Comparison of ENCODE assay signal across 8 cellular contexts in the genomic region with DNA sequence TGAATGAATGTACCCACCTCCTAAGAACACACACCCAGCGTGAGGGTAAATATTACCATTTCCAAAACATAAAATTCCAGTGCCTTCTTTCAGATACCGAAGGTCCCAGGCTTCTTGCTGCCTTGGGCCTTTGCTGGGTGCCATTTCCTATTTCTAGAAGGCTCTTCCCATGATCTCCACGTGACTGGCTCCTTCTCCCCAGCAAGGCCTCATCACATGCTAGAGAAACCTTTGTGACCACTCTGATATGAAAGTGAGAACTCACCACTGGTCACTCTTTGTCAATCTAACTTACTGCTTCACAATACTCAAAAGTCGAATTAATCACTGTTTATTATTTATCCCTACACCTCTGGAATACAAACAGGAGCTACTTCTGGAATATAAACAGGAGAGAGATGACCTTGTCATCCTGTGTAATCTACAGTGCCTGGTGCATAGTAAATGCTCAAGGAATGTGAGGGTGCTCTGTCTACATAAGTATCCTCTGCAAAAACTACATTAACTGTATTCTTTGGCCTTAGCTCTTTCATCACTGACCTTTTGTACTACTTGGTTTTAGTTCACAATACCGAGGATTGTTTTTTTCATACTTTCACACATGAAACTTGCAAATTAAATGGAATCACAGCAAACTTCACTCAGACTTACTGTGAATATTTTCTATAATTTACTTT. TPM values are rescaled to one million over a fixed set of nuclear protein-coding genes. Genes with fewer than 3 reads are reported as not detected.
DNase-seq lines count a peak whose midpoint lies in the region; ATAC-seq, FAIRE-seq and TF ChIP-seq lines count a peak whose summit lies in the region.

No MANE protein-coding gene starts in this region.

- DNase-seq in cardiac muscle cell (ENCODE audit: low read depth in 1 of 2, low spot score in 1 of 2) (peak in 1 of 2 donors; percentile 22), left ventricle myocardium superior (no peak), HepG2 (ENCODE audit: low spot score) (peak; percentile 52), type B pancreatic cell (ENCODE audit: extremely low spot score, unreplicated experiment) (no peak), cerebellum (ENCODE audit: low spot score) (no peak), DMS79 (lab: John Stamatoyannopoulos, UW) (no peak)

- H3K4me3 Mint-ChIP-seq in activated naive CD8-positive, alpha-beta T cell = peak overlapping the region; percentile 94
- H3K4me3 Mint-ChIP-seq in type B pancreatic cell = peak overlapping the region; percentile 87

- H3K36me3 ChIP-seq in cardiac muscle cell (no peaks in the 10 kb centered on the region), HepG2 (replicated peaks in 1 of 2; ENCODE audit: control insufficient read depth in 1 of 2, insufficient read depth in 2 of 2, low read length in 2 of 2) (peaks cover 0 to 5% of the 10 kb centered on the region in 2 experiments; a peak in 3 of 5 replicates)

- CTCF ChIA-PET in HepG2 (lab: Yijun Ruan, JAX; ENCODE audit: low intra/inter-chr PET ratio, low total read pairs) = no interaction called here

- H4K20me1 ChIP-seq in HepG2 (ENCODE audit: insufficient read depth, low read length) = peaks cover 14% of the 10 kb centered on the region

- H3K27ac ChIP-seq in cardiac muscle cell = no peak overlapping the region
- H3K27ac ChIP-seq in HepG2 (ENCODE audit: extremely low read length, insufficient read depth, low read length) = peak overlapping the region; percentile 66

- no peak for ATAC-seq in left ventricle myocardium superior
- ATAC-seq in HepG2 = peak; percentile 10; the same call in 1 of the 3 replicates
- no peak for ATAC-seq in GM18511 (IDR thresholded peaks at IDR 0.05; ENCODE audit: unreplicated experiment)

- H3K27me3 ChIP-seq in cardiac muscle cell = no peaks in the 10 kb centered on the region
- no peaks in the 10 kb centered on the region for H3K27me3 ChIP-seq in HepG2 (ENCODE audit: control insufficient read depth in 1 of 2, insufficient read depth in 2 of 2, low read length in 2 of 2)

- H3K27me3 Mint-ChIP-seq in activated naive CD8-positive, alpha-beta T cell = no peaks in the 10 kb centered on the region
- peaks cover 9% of the 10 kb centered on the region for H3K27me3 Mint-ChIP-seq in type B pancreatic cell

- no peak overlapping the region for H3K27ac Mint-ChIP-seq in activated naive CD8-positive, alpha-beta T cell
- H3K27ac Mint-ChIP-seq in type B pancreatic cell = peak overlapping the region; percentile 36

- H3K4me3 ChIP-seq in cardiac muscle cell = peak overlapping the region; percentile 65
- peak overlapping the region; percentile 82 to 89 (median 88); a peak in 5 of 6 replicates for H3K4me3 ChIP-seq in HepG2 (replicated peaks in 1 of 3; ENCODE audit: insufficient read depth in 1 of 3, low read depth in 2 of 3, low read length in 3 of 3)

- H3K9me3 ChIP-seq in cardiac muscle cell (ENCODE audit: low read depth) (no peaks in the 10 kb centered on the region), HepG2 (ENCODE audit: low read length) (no peaks in the 10 kb centered on the region)

- TF ChIP-seq CTCF in cardiac muscle cell (IDR thresholded peaks at IDR 0.05; ENCODE audit: low read depth, low read length) (no peak), HepG2 (CRISPR knock-in tag; IDR thresholded peaks at IDR 0.05) (no peak), type B pancreatic cell (conservative IDR thresholded peaks at IDR 0.05) (no peak)

- H3K9ac ChIP-seq in HepG2 (ENCODE audit: insufficient read depth, low read depth, low read length) = peak overlapping the region; percentile 76; the same call in 1 of the 2 replicates

- TF ChIP-seq EP300 in HepG2 (IDR thresholded peaks at IDR 0.05; ENCODE audit: low read depth in 2 of 2, low read length in 2 of 2) (no peak), HepG2 (CRISPR knock-in tag; IDR thresholded peaks at IDR 0.05; ENCODE audit: borderline replicate concordance) (no peak)

- TF ChIP-seq POLR2A in HepG2 (IDR thresholded peaks at IDR 0.05; ENCODE audit: insufficient read depth in 1 of 2, low read depth in 2 of 2, low read length in 2 of 2) = no peak

- WGBS in HepG2 (ENCODE audit: low lambda C conversion rate) = 18% methylated on average over 5 of the region's 5 CpGs

- H3K4me1 ChIP-seq in cardiac muscle cell (ENCODE audit: low read depth) = peaks cover 14% of the 10 kb centered on the region
- H3K4me1 ChIP-seq in HepG2 (ENCODE audit: insufficient read depth, low read length) = peaks cover 28% of the 10 kb centered on the region

- no peak for FAIRE-seq in HepG2 (lab: Jason Lieb, UNC)

- TF ChIP-seq RAD21 in HepG2 (CRISPR knock-in tag; IDR thresholded peaks at IDR 0.05) = no peak

- H3K36me3 Mint-ChIP-seq in activated naive CD8-positive, alpha-beta T cell = peaks cover 16% of the 10 kb centered on the region
- H3K36me3 Mint-ChIP-seq in type B pancreatic cell = peaks cover 16% of the 10 kb centered on the region

- in situ Hi-C loops in HepG2 (cut with HindIII; ENCODE audit: extremely low pct_ligation_motif_present, low pct_unique_long_range_greater_than_20kb) = no loop called here

- POLR2A ChIA-PET in HepG2 (lab: Yijun Ruan, JAX) = no interaction called here

- peak overlapping the region; percentile 92 for H3K4me2 ChIP-seq in HepG2 (ENCODE audit: low read depth, low read length)

- peaks cover 43% of the 10 kb centered on the region for H3K4me1 Mint-ChIP-seq in activated naive CD8-positive, alpha-beta T cell (ENCODE audit: low read depth)
- H3K4me1 Mint-ChIP-seq in type B pancreatic cell (ENCODE audit: unreplicated experiment) = peaks cover 18% of the 10 kb centered on the region

- H3K9me3 Mint-ChIP-seq in activated naive CD8-positive, alpha-beta T cell (ENCODE audit: low read depth) = no peaks in the 10 kb centered on the region
- H3K9me3 Mint-ChIP-seq in type B pancreatic cell = peaks cover 6% of the 10 kb centered on the region

- no TSS peak for BruUV-seq in HepG2 (replicated peaks; lab: Mats Ljungman, UMichigan)

- peaks cover 49% of the 10 kb centered on the region for H3K79me2 ChIP-seq in HepG2 (ENCODE audit: insufficient read depth, low read length)

- H2AFZ ChIP-seq in HepG2 (ENCODE audit: low read length) = no peak overlapping the region

- intact Hi-C loops in left ventricle myocardium superior (cut with micrococcal nuclease) = no loop called here
- intact Hi-C loops in HepG2 (cut with micrococcal nuclease; ENCODE audit: unreplicated experiment) = loop anchor here (5.0 to 10.0 kb wide), 3 partner anchors 301 to 1441 kb away; partner anchors contain the start of genes RPS12 and TBPL1

RNA-seq across cellular contexts. Expression of gene STX7, which starts 1.6 kb away (rescaled TPM):
- total RNA-seq in cardiac muscle cell (25.3 and 37.2 TPM in 2 replicates), left ventricle myocardium superior (59.0 TPM), HepG2 (2016; rRNA removed; fragmentation: Illumina TruSeq; extraction: Trizol) (34.7 and 40.6 TPM in 2 replicates), type B pancreatic cell (ENCODE audit: low replicate concordance) (36.6 and 50.2 TPM in 2 replicates), cerebellum (54.6 TPM)
- polyA plus RNA-seq in cardiac muscle cell (28.6 and 44.9 TPM in 2 replicates), HepG2 (2011; rRNA removed) (25.1 and 28.0 TPM in 2 replicates)
- 9.1 and 12.7 TPM in 2 replicates for total RNA-seq in HepG2 (2016; cell fraction: cytosol; rRNA removed; fragmentation: Illumina TruSeq; extraction: Trizol; ENCODE audit: low read depth)
- total RNA-seq in HepG2 (2016; cell fraction: insoluble cytoplasmic fraction; rRNA removed; fragmentation: Illumina TruSeq; extraction: Trizol) = 32.6 and 44.2 TPM in 2 replicates
- total RNA-seq in HepG2 (2016; cell fraction: membrane; rRNA removed; fragmentation: Illumina TruSeq; extraction: Trizol) = 22.3 and 24.0 TPM in 2 replicates
- 23.7 and 27.2 TPM in 2 replicates for total RNA-seq in HepG2 (2016; cell fraction: nucleus; rRNA removed; fragmentation: Illumina TruSeq; extraction: Trizol)
- 12.2 and 15.6 TPM in 2 replicates for polyA plus RNA-seq in HepG2 (2011; cell fraction: cytosol; rRNA removed)
- 13.1 and 15.8 TPM in 2 replicates for polyA plus RNA-seq in HepG2 (2011; cell fraction: nucleus; rRNA removed)
- polyA plus RNA-seq in HepG2 (2012) = 25.0 and 25.6 TPM in 2 replicates
- 5.7 and 8.0 TPM in 2 replicates for polyA plus RNA-seq in HepG2 (2016; cell fraction: cytosol; fragmentation: Illumina TruSeq; extraction: Trizol; ENCODE audit: low read depth)
- 38.6 and 40.4 TPM in 2 replicates for polyA plus RNA-seq in HepG2 (2016; cell fraction: insoluble cytoplasmic fraction; fragmentation: Illumina TruSeq; extraction: Trizol; ENCODE audit: low read depth)
- 9.1 and 10.4 TPM in 2 replicates for polyA plus RNA-seq in HepG2 (2016; cell fraction: membrane; fragmentation: Illumina TruSeq; extraction: Trizol; ENCODE audit: low read depth)
- polyA plus RNA-seq in HepG2 (2016; cell fraction: nucleus; fragmentation: Illumina TruSeq; extraction: Trizol; ENCODE audit: insufficient read depth, low read depth) = 18.9 and 21.3 TPM in 2 replicates
- polyA minus RNA-seq in HepG2 (2011; rRNA and poly(A)+ RNA removed; ENCODE audit: low replicate concordance) = 4.0 and 12.0 TPM in 2 replicates
- polyA minus RNA-seq in HepG2 (2011; cell fraction: cytosol; rRNA and poly(A)+ RNA removed) = 22.2 and 23.8 TPM in 2 replicates
- polyA minus RNA-seq in HepG2 (2011; cell fraction: nucleus; rRNA and poly(A)+ RNA removed) = 88.5 and 114 TPM in 2 replicates

RNA-seq across cellular contexts. Expression of gene TAAR9, which starts 26.8 kb away (rescaled TPM):
- total RNA-seq in cardiac muscle cell (not detected in 2 replicates), left ventricle myocardium superior (not detected), HepG2 (2016; rRNA removed; fragmentation: Illumina TruSeq; extraction: Trizol) (not detected in 2 replicates), type B pancreatic cell (ENCODE audit: low replicate concordance) (not detected in 2 replicates), cerebellum (not detected)
- polyA plus RNA-seq in cardiac muscle cell (not detected in 2 replicates), HepG2 (2011; rRNA removed) (0.07 TPM in 1 of 2 replicates, not detected in the other)
- total RNA-seq in HepG2 (2016; cell fraction: cytosol; rRNA removed; fragmentation: Illumina TruSeq; extraction: Trizol; ENCODE audit: low read depth) = not detected in 2 replicates
- not detected in 2 replicates for total RNA-seq in HepG2 (2016; cell fraction: insoluble cytoplasmic fraction; rRNA removed; fragmentation: Illumina TruSeq; extraction: Trizol)
- not detected in 2 replicates for total RNA-seq in HepG2 (2016; cell fraction: membrane; rRNA removed; fragmentation: Illumina TruSeq; extraction: Trizol)
- not detected in 2 replicates for total RNA-seq in HepG2 (2016; cell fraction: nucleus; rRNA removed; fragmentation: Illumina TruSeq; extraction: Trizol)
- polyA plus RNA-seq in HepG2 (2011; cell fraction: cytosol; rRNA removed) = not detected in 2 replicates
- polyA plus RNA-seq in HepG2 (2011; cell fraction: nucleus; rRNA removed) = 0.14 TPM in 1 of 2 replicates, not detected in the other
- not detected in 2 replicates for polyA plus RNA-seq in HepG2 (2012)
- polyA plus RNA-seq in HepG2 (2016; cell fraction: cytosol; fragmentation: Illumina TruSeq; extraction: Trizol; ENCODE audit: low read depth) = not detected in 2 replicates
- not detected in 2 replicates for polyA plus RNA-seq in HepG2 (2016; cell fraction: insoluble cytoplasmic fraction; fragmentation: Illumina TruSeq; extraction: Trizol; ENCODE audit: low read depth)
- polyA plus RNA-seq in HepG2 (2016; cell fraction: membrane; fragmentation: Illumina TruSeq; extraction: Trizol; ENCODE audit: low read depth) = not detected in 2 replicates
- polyA plus RNA-seq in HepG2 (2016; cell fraction: nucleus; fragmentation: Illumina TruSeq; extraction: Trizol; ENCODE audit: insufficient read depth, low read depth) = not detected in 2 replicates
- polyA minus RNA-seq in HepG2 (2011; rRNA and poly(A)+ RNA removed; ENCODE audit: low replicate concordance) = 0.24 TPM in 1 of 2 replicates, not detected in the other
- not detected in 2 replicates for polyA minus RNA-seq in HepG2 (2011; cell fraction: cytosol; rRNA and poly(A)+ RNA removed)
- polyA minus RNA-seq in HepG2 (2011; cell fraction: nucleus; rRNA and poly(A)+ RNA removed) = not detected in 2 replicates

RNA-seq across cellular contexts. Expression of gene TAAR8, which starts 41.2 kb away (rescaled TPM):
- total RNA-seq in cardiac muscle cell (not detected in 2 replicates), left ventricle myocardium superior (not detected), HepG2 (2016; rRNA removed; fragmentation: Illumina TruSeq; extraction: Trizol) (not detected in 2 replicates), type B pancreatic cell (ENCODE audit: low replicate concordance) (not detected in 2 replicates), cerebellum (not detected)
- polyA plus RNA-seq in cardiac muscle cell (not detected in 2 replicates), HepG2 (2011; rRNA removed) (0.07 TPM in 1 of 2 replicates, not detected in the other)
- not detected in 2 replicates for total RNA-seq in HepG2 (2016; cell fraction: cytosol; rRNA removed; fragmentation: Illumina TruSeq; extraction: Trizol; ENCODE audit: low read depth)
- total RNA-seq in HepG2 (2016; cell fraction: insoluble cytoplasmic fraction; rRNA removed; fragmentation: Illumina TruSeq; extraction: Trizol) = not detected in 2 replicates
- not detected in 2 replicates for total RNA-seq in HepG2 (2016; cell fraction: membrane; rRNA removed; fragmentation: Illumina TruSeq; extraction: Trizol)
- total RNA-seq in HepG2 (2016; cell fraction: nucleus; rRNA removed; fragmentation: Illumina TruSeq; extraction: Trizol) = not detected in 2 replicates
- polyA plus RNA-seq in HepG2 (2011; cell fraction: cytosol; rRNA removed) = not detected in 2 replicates
- not detected in 2 replicates for polyA plus RNA-seq in HepG2 (2011; cell fraction: nucleus; rRNA removed)
- polyA plus RNA-seq in HepG2 (2012) = not detected in 2 replicates
- not detected in 2 replicates for polyA plus RNA-seq in HepG2 (2016; cell fraction: cytosol; fragmentation: Illumina TruSeq; extraction: Trizol; ENCODE audit: low read depth)
- not detected in 2 replicates for polyA plus RNA-seq in HepG2 (2016; cell fraction: insoluble cytoplasmic fraction; fragmentation: Illumina TruSeq; extraction: Trizol; ENCODE audit: low read depth)
- polyA plus RNA-seq in HepG2 (2016; cell fraction: membrane; fragmentation: Illumina TruSeq; extraction: Trizol; ENCODE audit: low read depth) = not detected in 2 replicates
- not detected in 2 replicates for polyA plus RNA-seq in HepG2 (2016; cell fraction: nucleus; fragmentation: Illumina TruSeq; extraction: Trizol; ENCODE audit: insufficient read depth, low read depth)
- not detected in 2 replicates for polyA minus RNA-seq in HepG2 (2011; rRNA and poly(A)+ RNA removed; ENCODE audit: low replicate concordance)
- not detected in 2 replicates for polyA minus RNA-seq in HepG2 (2011; cell fraction: cytosol; rRNA and poly(A)+ RNA removed)
- not detected in 2 replicates for polyA minus RNA-seq in HepG2 (2011; cell fraction: nucleus; rRNA and poly(A)+ RNA removed)

RNA-seq across cellular contexts. Expression of gene TAAR6, which starts 58.8 kb away (rescaled TPM):
- total RNA-seq in cardiac muscle cell = not detected in 2 replicates
- polyA plus RNA-seq in cardiac muscle cell = not detected in 2 replicates
- total RNA-seq in left ventricle myocardium superior = not detected
- total RNA-seq in HepG2 (2016; rRNA removed; fragmentation: Illumina TruSeq; extraction: Trizol) = not detected in 2 replicates
- total RNA-seq in HepG2 (2016; cell fraction: cytosol; rRNA removed; fragmentation: Illumina TruSeq; extraction: Trizol; ENCODE audit: low read depth) = not detected in 2 replicates
- total RNA-seq in HepG2 (2016; cell fraction: insoluble cytoplasmic fraction; rRNA removed; fragmentation: Illumina TruSeq; extraction: Trizol) = not detected in 2 replicates
- total RNA-seq in HepG2 (2016; cell fraction: membrane; rRNA removed; fragmentation: Illumina TruSeq; extraction: Trizol) = not detected in 2 replicates
- total RNA-seq in HepG2 (2016; cell fraction: nucleus; rRNA removed; fragmentation: Illumina TruSeq; extraction: Trizol) = not detected in 2 replicates
- not detected in 2 replicates for polyA plus RNA-seq in HepG2 (2011; rRNA removed)
- polyA plus RNA-seq in HepG2 (2011; cell fraction: cytosol; rRNA removed) = not detected in 2 replicates
- polyA plus RNA-seq in HepG2 (2011; cell fraction: nucleus; rRNA removed) = 0.26 TPM in 1 of 2 replicates, not detected in the other
- not detected in 2 replicates for polyA plus RNA-seq in HepG2 (2012)
- polyA plus RNA-seq in HepG2 (2016; cell fraction: cytosol; fragmentation: Illumina TruSeq; extraction: Trizol; ENCODE audit: low read depth) = not detected in 2 replicates
- polyA plus RNA-seq in HepG2 (2016; cell fraction: insoluble cytoplasmic fraction; fragmentation: Illumina TruSeq; extraction: Trizol; ENCODE audit: low read depth) = not detected in 2 replicates
- not detected in 2 replicates for polyA plus RNA-seq in HepG2 (2016; cell fraction: membrane; fragmentation: Illumina TruSeq; extraction: Trizol; ENCODE audit: low read depth)
- not detected in 2 replicates for polyA plus RNA-seq in HepG2 (2016; cell fraction: nucleus; fragmentation: Illumina TruSeq; extraction: Trizol; ENCODE audit: insufficient read depth, low read depth)
- polyA minus RNA-seq in HepG2 (2011; rRNA and poly(A)+ RNA removed; ENCODE audit: low replicate concordance) = not detected in 2 replicates
- not detected in 2 replicates for polyA minus RNA-seq in HepG2 (2011; cell fraction: cytosol; rRNA and poly(A)+ RNA removed)
- not detected in 2 replicates for polyA minus RNA-seq in HepG2 (2011; cell fraction: nucleus; rRNA and poly(A)+ RNA removed)
- total RNA-seq in type B pancreatic cell (ENCODE audit: low replicate concordance) = not detected in 2 replicates
- total RNA-seq in cerebellum = not detected
